ENCODE assay signal across 30 cellular contexts in the genomic region with DNA sequence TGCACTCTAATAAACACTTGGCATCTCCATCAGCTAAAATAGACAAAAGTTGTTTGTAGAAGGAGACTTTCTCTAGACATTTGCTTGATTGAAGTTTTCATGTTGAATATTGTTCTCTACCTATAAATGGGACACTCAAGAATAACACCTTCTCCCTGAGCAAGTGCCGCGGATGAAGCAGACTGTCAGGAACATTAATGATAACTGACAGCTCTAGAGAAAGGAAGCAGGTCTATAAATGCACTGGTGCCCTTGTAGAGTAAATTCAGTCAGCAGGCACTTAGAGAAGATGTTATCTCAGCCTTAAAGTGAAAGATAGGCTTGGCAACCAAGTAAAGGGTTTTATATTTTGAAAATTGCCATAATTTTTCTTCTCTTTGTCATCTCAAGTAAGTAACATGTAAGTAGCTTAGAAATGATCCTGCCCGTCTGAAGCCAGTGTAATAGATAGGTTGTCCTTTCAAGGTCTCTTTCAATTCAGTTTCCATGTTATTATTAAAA.
"Had no signal": no experiment of that assay in that cellular context is flagged by ENCODE, and none has a peak within 500 bp of the region (broad histone marks: within the 10 kb centered on the region; RNA-seq: fewer than 3 reads in every experiment).

No MANE protein-coding gene starts in this region.

- H3K9me3 ChIP-seq: adrenal gland, body of pancreas had no signal

- H3K27ac ChIP-seq: adrenal gland, ascending aorta, body of pancreas, brain microvascular endothelial cell, breast epithelium, cardiac muscle cell had no signal

- H3K36me3 ChIP-seq: adrenal gland, ascending aorta, brain microvascular endothelial cell, breast epithelium, cardiac muscle cell had no signal

- H3K27me3 ChIP-seq: adrenal gland, ascending aorta, body of pancreas, brain microvascular endothelial cell, breast epithelium, cardiac muscle cell had no signal

- H3K4me1 ChIP-seq: adrenal gland, ascending aorta, body of pancreas, breast epithelium had no signal

- DNase-seq: activated effector memory CD4-positive, alpha-beta T cell treated with anti-CD3 and anti-CD28 coated beads, Interleukin-2, amount 50 U/mL, for 16 hours; activated effector memory CD4-positive, alpha-beta T cell treated with Interleukin-2 at 50 U/mL for 16 hours; activated gamma-delta T cell; activated gamma-delta T cell treated with Interleukin-2 at 50 U/mL for 16 hours; activated naive CD4-positive, alpha-beta T cell; activated naive CD4-positive, alpha-beta T cell treated with anti-CD3 and anti-CD28 coated beads for 36 hours; activated naive CD4-positive, alpha-beta T cell treated with anti-CD3 and anti-CD28 coated beads, Interleukin-2, amount 10 ng/mL, durations not matched to agents 7 days and 5 days; activated naive CD4-positive, alpha-beta T cell treated with anti-CD3 and anti-CD28 coated beads, Interleukin-2, amount 50 U/mL, for 16 hours; activated naive CD4-positive, alpha-beta T cell treated with Interleukin-2 at 50 U/mL for 16 hours; activated naive CD8-positive, alpha-beta T cell treated with anti-CD3 and anti-CD28 coated beads for 36 hours; activated naive CD8-positive, alpha-beta T cell treated with anti-CD3 and anti-CD28 coated beads, Interleukin-2, amount 10 ng/mL, durations not matched to agents 7 days and 5 days; activated naive CD8-positive, alpha-beta T cell treated with anti-CD3 and anti-CD28 coated beads, Interleukin-2, amount 50 U/mL, for 24 hours; activated T-cell treated with anti-CD3 and anti-CD28 coated beads, Interleukin-2, amount 50 U/mL, for 1 hour; activated T-cell treated with anti-CD3 and anti-CD28 coated beads, Interleukin-2, amount 50 U/mL, for 24 hours; activated T-cell treated with anti-CD3 and anti-CD28 coated beads, Interleukin-2, amount 50 U/mL, for 4 hours; activated T-cell treated with anti-CD3 and anti-CD28 coated beads, Interleukin-2, amount 50 U/mL, for 48 hours; activated T-cell treated with anti-CD3 and anti-CD28 coated beads, Interleukin-2, amount 50 U/mL, for 72 hours; adrenal gland; amniotic stem cell; amygdala; anterior cingulate cortex; aorta; body of pancreas; brain microvascular endothelial cell; caudate nucleus; central memory CD4-positive, alpha-beta T cell; cerebellar nuclear complex had no signal

- H3K4me3 ChIP-seq: adrenal gland, ascending aorta, body of pancreas, breast epithelium, cardiac muscle cell had no signal
